ENCODE assay signal across 29 cellular contexts in genomic region chr5:111266491-111266890, GRCh38. TPM values are rescaled to one million over a fixed set of nuclear protein-coding genes. Genes with fewer than 3 reads are reported as not detected.
DNase-seq lines count a peak whose midpoint lies in the region; ATAC-seq and TF ChIP-seq lines count a peak whose summit lies in the region.
"Had no signal": no experiment of that assay in that cellular context is flagged by ENCODE, and none has a peak within 500 bp of the region (broad histone marks: within the 10 kb centered on the region; RNA-seq: fewer than 3 reads in every experiment).

No MANE protein-coding gene starts in this region.

- CTCF ChIA-PET in CD4-positive, alpha-beta T cell (lab: Charles Lee), result interaction anchor here (1.4 kb wide), 1 partner anchor 22 kb away, joined by 3 read pairs; no protein-coding TSS in a partner anchor
- CTCF ChIA-PET in mammary epithelial cell (lab: Charles Lee; ENCODE audit: low non-redundant PET), result interaction anchor here (0.6 kb wide), 1 partner anchor 105 kb away, joined by 3 read pairs; no protein-coding TSS in a partner anchor

- intact Hi-C loops in CD4-positive, alpha-beta T cell (cut with DNase I, micrococcal nuclease), result no loop called here
- intact Hi-C loops in mammary epithelial cell (cut with micrococcal nuclease), result loop anchor here (5.0 kb wide), 1 partner anchor 44 kb away; the partner anchor contains the start of gene CAMK4
- intact Hi-C loops in natural killer cell (cut with micrococcal nuclease), result no loop called here

- peaks cover 0 to 10% (median 1%) of the 10 kb centered on the region in 7 donors for H3K9me3 Mint-ChIP-seq in CD4-positive, CD25-positive, alpha-beta regulatory T cell
- peaks cover 3% of the 10 kb centered on the region for H3K9me3 Mint-ChIP-seq in CD4-positive, alpha-beta T cell
- peaks cover 2 to 5% of the 10 kb centered on the region in 2 donors for H3K9me3 Mint-ChIP-seq in natural killer cell
- H3K9me3 Mint-ChIP-seq: dendritic cell treated with granulocyte-macrophage colony-stimulating factor and Interleukin-4, amounts not matched to agents 40 ng/mL and 50 ng/mL, for 4 days; endodermal cell; immature natural killer cell had no signal

- 9% methylated on average over 2 of the region's 2 CpGs for WGBS in mammary epithelial cell (ENCODE audit: low coverage, missing lambda C conversion rate)

- no peaks in the 10 kb centered on the region for H3K27me3 ChIP-seq in CD4-positive, CD25-positive, alpha-beta regulatory T cell (ENCODE audit: control insufficient read depth, insufficient read depth, low read length)
- H3K27me3 ChIP-seq in CD4-positive, alpha-beta T cell (ENCODE audit: control insufficient read depth, insufficient read depth, low read length), result no peaks in the 10 kb centered on the region
- H3K27me3 ChIP-seq in mammary epithelial cell (ENCODE audit: insufficient read depth, low read length), result no peaks in the 10 kb centered on the region
- H3K27me3 ChIP-seq: gastroesophageal sphincter, left lung, thyroid gland had no signal

- BruUV-seq in mammary epithelial cell (replicated peaks; lab: Mats Ljungman, UMichigan), result no TSS peak

- peak overlapping the region in 2 of 3 donors; percentile 12 to 42 for H3K27ac Mint-ChIP-seq in CD4-positive, CD25-positive, alpha-beta regulatory T cell
- H3K27ac Mint-ChIP-seq in CD4-positive, alpha-beta T cell, result peak overlapping the region; percentile 58
- H3K27ac Mint-ChIP-seq in natural killer cell, result no peak overlapping the region
- H3K27ac Mint-ChIP-seq: activated naive CD8-positive, alpha-beta T cell treated with anti-CD3 and anti-CD28 coated beads, Interleukin-2, amount 10 ng/mL, durations not matched to agents 7 days and 5 days; dendritic cell treated with granulocyte-macrophage colony-stimulating factor and Interleukin-4, amounts not matched to agents 40 ng/mL and 50 ng/mL, for 4 days; endodermal cell; immature natural killer cell; naive B cell; stimulated activated naive CD8-positive, alpha-beta T cell treated with anti-CD3 and anti-CD28 coated beads, Interleukin-15, amount 100 ng/mL, for 72 hours; T-helper 2 cell treated with Interferon-gamma antibody and Interleukin-4, amounts not matched to agents 5 μg/mL and 100 μg/mL, for 36 hours had no signal

- H3K4me2 ChIP-seq in mammary epithelial cell (ENCODE audit: insufficient read depth, low read depth, low read length), result peak overlapping the region; percentile 52

- no peak for TF ChIP-seq POLR2A in GM18505 (IDR thresholded peaks at IDR 0.05; ENCODE audit: borderline replicate concordance, extremely low read depth, insufficient read depth, insufficient read length)

- no peak overlapping the region for H3K27ac ChIP-seq in CD4-positive, CD25-positive, alpha-beta regulatory T cell (ENCODE audit: insufficient read depth, low read length, poor library complexity, severe bottlenecking)
- no peak overlapping the region for H3K27ac ChIP-seq in CD4-positive, alpha-beta T cell (ENCODE audit: low read depth, low read length)
- no peak overlapping the region for H3K27ac ChIP-seq in mammary epithelial cell (ENCODE audit: insufficient read depth, low read depth, low read length)
- H3K27ac ChIP-seq: C4-2B, gastroesophageal sphincter, left lung, thyroid gland had no signal

- H3K4me3 ChIP-seq in CD4-positive, CD25-positive, alpha-beta regulatory T cell (ENCODE audit: low read depth, low read length), result no peak overlapping the region
- no peak overlapping the region for H3K4me3 ChIP-seq in mammary epithelial cell (replicated peaks in 1 of 3; ENCODE audit: insufficient read depth in 1 of 3, low read depth in 2 of 3, low read length in 3 of 3)
- H3K4me3 ChIP-seq: gastroesophageal sphincter, left lung, thyroid gland had no signal

- no peak for TF ChIP-seq CTCF in CD4-positive, alpha-beta T cell (IDR thresholded peaks at IDR 0.05)
- TF ChIP-seq CTCF in mammary epithelial cell (conservative IDR thresholded peaks at IDR 0.05 in 1 of 2, IDR thresholded peaks at IDR 0.05 in 1 of 2; ENCODE audit: extremely low read depth in 1 of 2, insufficient read depth in 1 of 2, low read depth in 1 of 2, low read length in 2 of 2) (no peak), natural killer cell (IDR thresholded peaks at IDR 0.05) (no peak)

- H3K9me3 ChIP-seq in CD4-positive, CD25-positive, alpha-beta regulatory T cell (ENCODE audit: control insufficient read depth in 2 of 2, low read length in 2 of 2), result peaks cover 2 to 5% of the 10 kb centered on the region in 2 experiments
- no peaks in the 10 kb centered on the region for H3K9me3 ChIP-seq in CD4-positive, alpha-beta T cell (ENCODE audit: control insufficient read depth, low read length)
- H3K9me3 ChIP-seq in mammary epithelial cell (replicated peaks; ENCODE audit: insufficient read depth, low read length), result no peaks in the 10 kb centered on the region
- H3K9me3 ChIP-seq: gastroesophageal sphincter, left lung, thyroid gland had no signal

- H3K79me2 ChIP-seq in mammary epithelial cell (ENCODE audit: insufficient read depth, low read length), result no peaks in the 10 kb centered on the region

- no peaks in the 10 kb centered on the region for H4K20me1 ChIP-seq in mammary epithelial cell (ENCODE audit: insufficient read depth, low read length)

- H3K4me1 Mint-ChIP-seq in CD4-positive, CD25-positive, alpha-beta regulatory T cell, result peaks cover 27 to 75% (median 51%) of the 10 kb centered on the region in 4 donors
- H3K4me1 Mint-ChIP-seq in CD4-positive, alpha-beta T cell (ENCODE audit: low read depth), result peaks cover 38% of the 10 kb centered on the region
- no peaks in the 10 kb centered on the region for H3K4me1 Mint-ChIP-seq in natural killer cell
- H3K4me1 Mint-ChIP-seq: endodermal cell, immature natural killer cell, naive B cell had no signal

- in situ Hi-C loops in mammary epithelial cell (cut with MboI; ENCODE audit: low sequenced_read_pairs in 2 of 2), result loop anchor here in 1 of 2 donors (5.0 kb wide), 1 partner anchor 104 kb away; no protein-coding TSS in a partner anchor

- H3K36me3 Mint-ChIP-seq in CD4-positive, CD25-positive, alpha-beta regulatory T cell, result peaks cover 52% of the 10 kb centered on the region
- H3K36me3 Mint-ChIP-seq in CD4-positive, alpha-beta T cell (ENCODE audit: low read depth), result peaks cover 40% of the 10 kb centered on the region
- H3K36me3 Mint-ChIP-seq in natural killer cell, result no peaks in the 10 kb centered on the region
- H3K36me3 Mint-ChIP-seq: immature natural killer cell, naive B cell had no signal

- no peak overlapping the region for H2AFZ ChIP-seq in mammary epithelial cell (ENCODE audit: low read depth, low read length)

- H3K36me3 ChIP-seq in CD4-positive, CD25-positive, alpha-beta regulatory T cell (ENCODE audit: control insufficient read depth, insufficient read depth, low read length), result peaks cover 25% of the 10 kb centered on the region
- H3K36me3 ChIP-seq in mammary epithelial cell (ENCODE audit: insufficient read depth, low read length), result no peaks in the 10 kb centered on the region
- H3K36me3 ChIP-seq: gastroesophageal sphincter, left lung, thyroid gland had no signal

- peaks cover 8% of the 10 kb centered on the region for H3K4me1 ChIP-seq in CD4-positive, CD25-positive, alpha-beta regulatory T cell (ENCODE audit: control insufficient read depth, insufficient read depth, low read length, poor library complexity, severe bottlenecking)
- H3K4me1 ChIP-seq in mammary epithelial cell (ENCODE audit: insufficient read depth, low read length), result peaks cover 23% of the 10 kb centered on the region
- H3K4me1 ChIP-seq: gastroesophageal sphincter, left lung, thyroid gland had no signal

- no peak overlapping the region for H3K4me3 Mint-ChIP-seq in CD4-positive, CD25-positive, alpha-beta regulatory T cell
- H3K4me3 Mint-ChIP-seq in CD4-positive, alpha-beta T cell, result no peak overlapping the region
- H3K4me3 Mint-ChIP-seq in natural killer cell, result no peak overlapping the region
- H3K4me3 Mint-ChIP-seq: activated naive CD8-positive, alpha-beta T cell treated with anti-CD3 and anti-CD28 coated beads, Interleukin-2, amount 10 ng/mL, durations not matched to agents 7 days and 5 days; central memory CD8-positive, alpha-beta T cell; dendritic cell treated with granulocyte-macrophage colony-stimulating factor and Interleukin-4, amounts not matched to agents 40 ng/mL and 50 ng/mL, for 4 days; endodermal cell; immature natural killer cell; naive B cell; T-helper 2 cell treated with Interferon-gamma antibody and Interleukin-4, amounts not matched to agents 5 μg/mL and 100 μg/mL, for 36 hours had no signal

- no peak overlapping the region for H3K9ac ChIP-seq in mammary epithelial cell (ENCODE audit: insufficient read depth, low read length)

- no peaks in the 10 kb centered on the region for H3K27me3 Mint-ChIP-seq in CD4-positive, CD25-positive, alpha-beta regulatory T cell
- H3K27me3 Mint-ChIP-seq in CD4-positive, alpha-beta T cell, result no peaks in the 10 kb centered on the region
- peaks cover 0 to 10% of the 10 kb centered on the region in 2 donors for H3K27me3 Mint-ChIP-seq in natural killer cell (ENCODE audit: low read depth in 2 of 2)
- H3K27me3 Mint-ChIP-seq: activated naive CD8-positive, alpha-beta T cell treated with anti-CD3 and anti-CD28 coated beads, Interleukin-2, amount 10 ng/mL, durations not matched to agents 7 days and 5 days; central memory CD8-positive, alpha-beta T cell; dendritic cell treated with granulocyte-macrophage colony-stimulating factor and Interleukin-4, amounts not matched to agents 40 ng/mL and 50 ng/mL, for 4 days; naive B cell; stimulated activated naive CD8-positive, alpha-beta T cell treated with anti-CD3 and anti-CD28 coated beads, Interleukin-15, amount 100 ng/mL, for 72 hours had no signal

- dilution Hi-C loops in mammary epithelial cell (cut with HindIII; ENCODE audit: low sequenced_read_pairs), result no loop called here

- ATAC-seq in CD4-positive, CD25-positive, alpha-beta regulatory T cell (ENCODE audit: low read depth in 2 of 2), result no peak
- no peak for ATAC-seq in CD4-positive, alpha-beta T cell (ENCODE audit: poor library complexity)
- ATAC-seq in GM19452 (IDR thresholded peaks at IDR 0.05; ENCODE audit: unreplicated experiment) (no peak), GM18505 (IDR thresholded peaks at IDR 0.05; ENCODE audit: unreplicated experiment) (no peak), natural killer cell (no peak)
- ATAC-seq: gastroesophageal sphincter; left lung; stimulated activated naive CD8-positive, alpha-beta T cell treated with anti-CD3 and anti-CD28 coated beads, Interleukin-15, amount 100 ng/mL, for 72 hours had no signal

- POLR2A ChIA-PET in CD4-positive, alpha-beta T cell (lab: Charles Lee), result no interaction called here

- DNase-seq in CD4-positive, CD25-positive, alpha-beta regulatory T cell, result no peak
- DNase-seq in CD4-positive, alpha-beta T cell, result no peak
- DNase-seq in NCI-H1694 (lab: John Stamatoyannopoulos, UW) (peak; percentile 65), mammary epithelial cell (peak; percentile 95), natural killer cell (no peak)
- no peak for DNase-seq in stimulated activated CD4-positive, alpha-beta T cell treated with anti-CD3 and anti-CD28 coated beads, Interleukin-2, amount 100 ng/mL, for 24 hours
- DNase-seq: activated CD4-positive, alpha-beta T cell treated with anti-CD3 and anti-CD28 coated beads for 48 hours; activated naive CD8-positive, alpha-beta T cell treated with anti-CD3 and anti-CD28 coated beads, Interleukin-2, amount 10 ng/mL, durations not matched to agents 7 days and 5 days; activated T-cell treated with anti-CD3 and anti-CD28 coated beads, Interleukin-2, amount 50 U/mL, for 48 hours; endodermal cell; hippocampal formation; immature natural killer cell; left lung; mesendoderm; naive B cell; NCI-H1105; NCI-H2029 treated with DMSO at 0.1 percent for 48 hours; nucleus accumbens; Right ventricle myocardium superior; stimulated activated naive CD8-positive, alpha-beta T cell treated with anti-CD3 and anti-CD28 coated beads, Interleukin-15, amount 100 ng/mL, for 72 hours; thyroid gland had no signal

RNA-seq across cellular contexts. Expression of gene CAMK4, which starts 42.3 kb away (rescaled TPM):
- total RNA-seq in CD4-positive, CD25-positive, alpha-beta regulatory T cell, result 167 TPM
- 100 to 1,000 TPM in 2 of 4 donors, 10 to 100 TPM in 2; 85.3 to 125 (median 96.2) TPM for polyA plus RNA-seq in CD4-positive, CD25-positive, alpha-beta regulatory T cell
- 100 to 1,000 TPM; 202 to 225 TPM for total RNA-seq in CD4-positive, alpha-beta T cell
- total RNA-seq in mammary epithelial cell, result 1 to 10 TPM; 1.5 to 9.4 TPM
- polyA plus RNA-seq in mammary epithelial cell, result 3.6 TPM
- 2.1 TPM for polyA minus RNA-seq in mammary epithelial cell
- 1 to 10 TPM in 2 of 3 donors, under 1 TPM in 1; 0.80 to 7.9 (median 7.2) TPM for total RNA-seq in natural killer cell
- total RNA-seq: HT-29 had no signal

Comparison
In these comparisons a context has a peak if more than half of its experiments do, and no peak if none do; other contexts are left out.
1. DNase-seq: peak in NCI-H1694 (single experiment) and mammary epithelial cell (single experiment); none in CD4-positive, CD25-positive, alpha-beta regulatory T cell (0 of 3), CD4-positive, alpha-beta T cell (0 of 10), stimulated activated CD4-positive, alpha-beta T cell treated with anti-CD3 and anti-CD28 coated beads, Interleukin-2, amount 100 ng/mL, for 24 hours (0 of 2) and natural killer cell (single experiment).
2. H3K27ac Mint-ChIP-seq: peak in CD4-positive, CD25-positive, alpha-beta regulatory T cell (2 of 3) and CD4-positive, alpha-beta T cell (single experiment); none in natural killer cell (0 of 2).
3. RNA of gene CAMK4, which starts 42.3 kb away (total RNA-seq): 202 to 225 TPM in CD4-positive, alpha-beta T cell and 167 TPM in CD4-positive, CD25-positive, alpha-beta regulatory T cell (single experiment); 1.5 to 9.4 TPM in mammary epithelial cell and 0.80 to 7.9 TPM in natural killer cell; every median in the first group is over 10 times any median in the second.